7 cellular contexts compared by ENCODE assay signal in genomic region chr15:66461294-66461693, GRCh38. TPM values are rescaled to one million over a fixed set of nuclear protein-coding genes. Genes with fewer than 3 reads are reported as not detected.
DNase-seq lines count a peak whose midpoint lies in the region; ATAC-seq, FAIRE-seq and TF ChIP-seq lines count a peak whose summit lies in the region.
"Not testable (repeated sequence)": the region's sequence is repeated elsewhere in the genome, so short reads cannot be mapped to it uniquely, and the experiment has no call there.

No MANE protein-coding gene starts in this region.

- not testable (repeated sequence) for BruUV-seq in PC-9 (replicated peaks; lab: Mats Ljungman, UMichigan)

- not testable (repeated sequence) for H3K4me3 Mint-ChIP-seq in CD8-positive, alpha-beta T cell; activated naive CD4-positive, alpha-beta T cell treated with anti-CD3 and anti-CD28 coated beads, Interleukin-2, amount 10 ng/mL, durations not matched to agents 7 days and 5 days

- not testable (repeated sequence) for DNase-seq in CD8-positive, alpha-beta T cell; PC-9; activated naive CD4-positive, alpha-beta T cell treated with anti-CD3 and anti-CD28 coated beads, Interleukin-2, amount 10 ng/mL, durations not matched to agents 7 days and 5 days; epithelial cell of prostate (ENCODE audit: low read depth, low spot score); keratinocyte (ENCODE audit: low read depth, low spot score)
- DNase-seq in bronchial epithelial cell (ENCODE audit: low read depth), result peak; percentile 36

- peak overlapping the region; percentile 18 for H3K27ac Mint-ChIP-seq in CD8-positive, alpha-beta T cell
- peak overlapping the region; percentile 28 for H3K27ac Mint-ChIP-seq in activated naive CD4-positive, alpha-beta T cell treated with anti-CD3 and anti-CD28 coated beads, Interleukin-2, amount 10 ng/mL, durations not matched to agents 7 days and 5 days

- POLR2A ChIA-PET in CD8-positive, alpha-beta T cell (lab: Charles Lee), result interaction anchor here (1.1 kb wide), 1 partner anchor 11 kb away, joined by 3 read pairs; no protein-coding TSS in a partner anchor
- POLR2A ChIA-PET in HEK293 (lab: Yijun Ruan, JAX), result not testable (repeated sequence)
- POLR2A ChIA-PET in PC-9 (lab: Charles Lee; ENCODE audit: unreplicated experiment), result interaction anchor here (0.6 to 1.1 kb wide), 4 partner anchors 11 to 35 kb away, joined by 5 to 9 read pairs (median 5); no protein-coding TSS in a partner anchor

- not testable (repeated sequence) for H3K27me3 ChIP-seq in CD8-positive, alpha-beta T cell (ENCODE audit: insufficient read depth, low read length); PC-9 (ENCODE audit: insufficient read depth, low read depth); bronchial epithelial cell (ENCODE audit: control insufficient read depth, insufficient read depth, low read length); keratinocyte (ENCODE audit: control insufficient read depth, extremely low read depth, insufficient read depth, low read length)

- CTCF ChIA-PET in CD8-positive, alpha-beta T cell (lab: Charles Lee); activated naive CD4-positive, alpha-beta T cell treated with anti-CD3 and anti-CD28 coated beads, Interleukin-2, amount 10 ng/mL, durations not matched to agents 7 days and 5 days (lab: Charles Lee): not testable (repeated sequence)
- CTCF ChIA-PET in HEK293 (lab: Yijun Ruan, JAX) (interaction anchor here (0.6 to 1.8 kb wide), 3 partner anchors 37 to 972 kb away, joined by 4 to 17 read pairs (median 4); partner anchors contain the start of gene SNAPC5), PC-9 (lab: Charles Lee) (interaction anchor here (0.5 kb wide), 1 partner anchor 144 kb away, joined by 4 read pairs; no protein-coding TSS in a partner anchor)

- not testable (repeated sequence) for FAIRE-seq in bronchial epithelial cell (lab: Jason Lieb, UNC); keratinocyte (lab: Jason Lieb, UNC)

- not testable (repeated sequence) for H3K27me3 Mint-ChIP-seq in CD8-positive, alpha-beta T cell (ENCODE audit: low read depth); activated naive CD4-positive, alpha-beta T cell treated with anti-CD3 and anti-CD28 coated beads, Interleukin-2, amount 10 ng/mL, durations not matched to agents 7 days and 5 days

- not testable (repeated sequence) for H3K9me1 ChIP-seq in keratinocyte (ENCODE audit: control insufficient read depth, extremely low read depth, insufficient read depth, low read length)

- not testable (repeated sequence) for H3K9me3 ChIP-seq in CD8-positive, alpha-beta T cell (ENCODE audit: low read length); HEK293 (ENCODE audit: control insufficient read depth, insufficient read depth, low read depth, low read length); PC-9 (ENCODE audit: insufficient read depth, low read depth); keratinocyte (ENCODE audit: control insufficient read depth, low read depth, low read length)

- not testable (repeated sequence) for TF ChIP-seq CTCF in CD8-positive, alpha-beta T cell (IDR thresholded peaks at IDR 0.05); HEK293 (tag by site-specific recombination; IDR thresholded peaks at IDR 0.05); PC-9 (conservative IDR thresholded peaks at IDR 0.05); bronchial epithelial cell (IDR thresholded peaks at IDR 0.05; ENCODE audit: insufficient read depth, low read length, severe bottlenecking); keratinocyte (optimal IDR thresholded peaks at IDR 0.05 in 1 of 3, IDR thresholded peaks at IDR 0.05 in 1 of 3, conservative IDR thresholded peaks at IDR 0.05 in 1 of 3; ENCODE audit: extremely low read depth in 1 of 3, insufficient read depth in 2 of 3, low read length in 3 of 3)

- H3K4me1 Mint-ChIP-seq in CD8-positive, alpha-beta T cell (ENCODE audit: low read depth), result peaks cover 11% of the 10 kb centered on the region
- peaks cover 10% of the 10 kb centered on the region for H3K4me1 Mint-ChIP-seq in activated naive CD4-positive, alpha-beta T cell treated with anti-CD3 and anti-CD28 coated beads, Interleukin-2, amount 10 ng/mL, durations not matched to agents 7 days and 5 days

- H3K9me2 ChIP-seq in PC-9 (ENCODE audit: insufficient read depth), result not testable (repeated sequence)

- not testable (repeated sequence) for H3K79me2 ChIP-seq in PC-9 (ENCODE audit: low read depth)
- peaks cover 10% of the 10 kb centered on the region for H3K79me2 ChIP-seq in keratinocyte (ENCODE audit: control insufficient read depth, insufficient read depth, low read length)

- not testable (repeated sequence) for H3K4me3 ChIP-seq in CD8-positive, alpha-beta T cell (ENCODE audit: low read depth, low read length); HEK293 (ENCODE audit: low read depth, low read length); bronchial epithelial cell (ENCODE audit: low read depth, low read length)
- H3K4me3 ChIP-seq in PC-9, result peak overlapping the region; percentile 8; the same call in 1 of the 2 replicates
- H3K4me3 ChIP-seq in keratinocyte (ENCODE audit: control insufficient read depth in 2 of 3, extremely low read depth in 1 of 3, insufficient read depth in 2 of 3, low read depth in 1 of 3, low read length in 3 of 3), result peak overlapping the region in 2 of 3 experiments; percentile 1 to 33

- intact Hi-C loops in CD8-positive, alpha-beta T cell (cut with DNase I, micrococcal nuclease), result loop anchor here in 1 of 2 experiments (2.0 kb wide), 1 partner anchor 22 kb away; no protein-coding TSS in a partner anchor
- intact Hi-C loops in PC-9 (cut with micrococcal nuclease; ENCODE audit: unreplicated experiment), result not testable (repeated sequence)

- ATAC-seq in CD8-positive, alpha-beta T cell, result not testable (repeated sequence)

- not testable (repeated sequence) for H3K27ac ChIP-seq in CD8-positive, alpha-beta T cell (ENCODE audit: low read depth, low read length); HEK293 (ENCODE audit: extremely low read depth, low read depth, low read length)
- peak overlapping the region; percentile 93 for H3K27ac ChIP-seq in PC-9
- H3K27ac ChIP-seq in epithelial cell of prostate, result peak overlapping the region; percentile 94
- H3K27ac ChIP-seq in keratinocyte (ENCODE audit: control insufficient read depth, insufficient read depth, low read length), result peak overlapping the region; percentile 99

- not testable (repeated sequence) for H3K36me3 ChIP-seq in CD8-positive, alpha-beta T cell (ENCODE audit: insufficient read depth, low read length); HEK293 (ENCODE audit: control insufficient read depth in 2 of 2, insufficient read depth in 1 of 2, low read length in 2 of 2); PC-9 (ENCODE audit: low read depth); bronchial epithelial cell (ENCODE audit: control insufficient read depth, insufficient read depth, low read length); keratinocyte (ENCODE audit: control insufficient read depth in 2 of 2, extremely low read depth in 1 of 2, insufficient read depth in 2 of 2, low read length in 2 of 2)

- H3K4me2 ChIP-seq in PC-9 (peak overlapping the region; percentile 70), keratinocyte (ENCODE audit: control insufficient read depth, extremely low read depth, insufficient read depth, low read depth, low read length) (peak overlapping the region; percentile 96)

- H3F3A ChIP-seq in PC-9 (ENCODE audit: insufficient read depth, low read depth), result peaks cover 37% of the 10 kb centered on the region

- H3K36me3 Mint-ChIP-seq in CD8-positive, alpha-beta T cell, result peaks cover 33% of the 10 kb centered on the region
- H3K36me3 Mint-ChIP-seq in activated naive CD4-positive, alpha-beta T cell treated with anti-CD3 and anti-CD28 coated beads, Interleukin-2, amount 10 ng/mL, durations not matched to agents 7 days and 5 days, result peaks cover 49% of the 10 kb centered on the region

- H2AFZ ChIP-seq in PC-9; keratinocyte (ENCODE audit: control insufficient read depth, low read length): not testable (repeated sequence)

- peak overlapping the region; percentile 82 for H3K9ac ChIP-seq in keratinocyte (ENCODE audit: control insufficient read depth, extremely low read depth, insufficient read depth, low read length)

- not testable (repeated sequence) for H3K9me3 Mint-ChIP-seq in CD8-positive, alpha-beta T cell; activated naive CD4-positive, alpha-beta T cell treated with anti-CD3 and anti-CD28 coated beads, Interleukin-2, amount 10 ng/mL, durations not matched to agents 7 days and 5 days

- dilution Hi-C loops in keratinocyte (cut with MboI; ENCODE audit: extremely low pct_ligation_motif_present, low sequenced_read_pairs), result not testable (repeated sequence)

- H4K20me1 ChIP-seq in PC-9 (ENCODE audit: insufficient read depth); keratinocyte (ENCODE audit: control insufficient read depth, extremely low read depth, insufficient read depth, low read length): not testable (repeated sequence)

- not testable (repeated sequence) for H3K4me1 ChIP-seq in CD8-positive, alpha-beta T cell (ENCODE audit: insufficient read depth, low read length); HEK293 (ENCODE audit: control insufficient read depth, insufficient read depth, low read length)
- H3K4me1 ChIP-seq in PC-9 (replicated peaks; ENCODE audit: insufficient read depth) (peaks cover 46% of the 10 kb centered on the region), keratinocyte (ENCODE audit: control insufficient read depth, extremely low read depth, insufficient read depth, low read length) (peaks cover 38% of the 10 kb centered on the region)

RNA-seq across cellular contexts. Expression of gene SNAPC5, which starts 36.3 kb away (rescaled TPM):
- 10 to 100 TPM; 22.3 to 25.3 TPM for total RNA-seq in CD8-positive, alpha-beta T cell
- total RNA-seq in PC-9 (2021), result 15.8 and 17.9 TPM in 2 replicates
- total RNA-seq in bronchial epithelial cell, result 43.3 and 43.7 TPM in 2 replicates
- polyA plus RNA-seq in keratinocyte, result 9.6 to 20.6 TPM (median 16.1 TPM) in 3 replicates
- 14.1 TPM for polyA plus RNA-seq in keratinocyte (2011; ENCODE audit: low read depth)
- polyA plus RNA-seq in keratinocyte (2011; cell fraction: cytosol; rRNA removed), result 15.9 and 17.5 TPM in 2 replicates
- 6.5 and 7.5 TPM in 2 replicates for polyA plus RNA-seq in keratinocyte (2011; cell fraction: nucleus; rRNA removed)
- polyA plus RNA-seq in keratinocyte (2012; ENCODE audit: low replicate concordance), result 11.8 and 22.9 TPM in 2 replicates
- polyA minus RNA-seq in keratinocyte, result 1.8 to 9.0 TPM (median 7.2 TPM) in 3 replicates
- 7.9 TPM for polyA minus RNA-seq in keratinocyte (2011; cell fraction: cytosol; rRNA and poly(A)+ RNA removed)
- 0.93 and 1.6 TPM in 2 replicates for polyA minus RNA-seq in keratinocyte (2011; cell fraction: nucleus; rRNA and poly(A)+ RNA removed)

RNA-seq across cellular contexts. Expression of gene RPL4, which starts 43.4 kb away (rescaled TPM):
- 1,000 to 10,000 TPM; 4,516 to 4,651 TPM for total RNA-seq in CD8-positive, alpha-beta T cell
- total RNA-seq in PC-9 (2021) (1,859 and 2,320 TPM in 2 replicates), bronchial epithelial cell (2,077 and 4,509 TPM in 2 replicates)
- polyA plus RNA-seq in keratinocyte, result 4,775 to 5,343 TPM (median 4,989 TPM) in 3 replicates
- polyA plus RNA-seq in keratinocyte (2011; ENCODE audit: low read depth), result 1,839 TPM
- polyA plus RNA-seq in keratinocyte (2011; cell fraction: cytosol; rRNA removed), result 5,273 and 5,283 TPM in 2 replicates
- 1,423 and 1,500 TPM in 2 replicates for polyA plus RNA-seq in keratinocyte (2011; cell fraction: nucleus; rRNA removed)
- 4,114 and 4,154 TPM in 2 replicates for polyA plus RNA-seq in keratinocyte (2012; ENCODE audit: low replicate concordance)
- 3,166 to 4,283 TPM (median 3,515 TPM) in 3 replicates for polyA minus RNA-seq in keratinocyte
- polyA minus RNA-seq in keratinocyte (2011; cell fraction: cytosol; rRNA and poly(A)+ RNA removed), result 2,751 TPM
- 518 and 680 TPM in 2 replicates for polyA minus RNA-seq in keratinocyte (2011; cell fraction: nucleus; rRNA and poly(A)+ RNA removed)

RNA-seq across cellular contexts. Expression of gene ZWILCH, which starts 43.8 kb away (rescaled TPM):
- total RNA-seq in CD8-positive, alpha-beta T cell, result 1 to 10 TPM; 7.9 to 8.5 TPM
- 26.3 and 30.3 TPM in 2 replicates for total RNA-seq in PC-9 (2021)
- 6.1 and 8.2 TPM in 2 replicates for total RNA-seq in bronchial epithelial cell
- 15.6 to 34.9 TPM (median 17.8 TPM) in 3 replicates for polyA plus RNA-seq in keratinocyte
- polyA plus RNA-seq in keratinocyte (2011; ENCODE audit: low read depth), result 13.9 TPM
- 11.6 and 19.9 TPM in 2 replicates for polyA plus RNA-seq in keratinocyte (2011; cell fraction: cytosol; rRNA removed)
- 16.0 and 17.3 TPM in 2 replicates for polyA plus RNA-seq in keratinocyte (2011; cell fraction: nucleus; rRNA removed)
- polyA plus RNA-seq in keratinocyte (2012; ENCODE audit: low replicate concordance), result 4.2 and 15.4 TPM in 2 replicates
- 7.3 to 33.6 TPM (median 7.8 TPM) in 3 replicates for polyA minus RNA-seq in keratinocyte
- polyA minus RNA-seq in keratinocyte (2011; cell fraction: cytosol; rRNA and poly(A)+ RNA removed), result 10.0 TPM
- polyA minus RNA-seq in keratinocyte (2011; cell fraction: nucleus; rRNA and poly(A)+ RNA removed), result 7.5 and 16.2 TPM in 2 replicates
